32 cellular contexts compared by ENCODE assay signal in genomic region chr11:60864856-60865513, GRCh38. TPM values are rescaled to one million over a fixed set of nuclear protein-coding genes. Genes with fewer than 3 reads are reported as not detected.
A peak's percentile ranks its signal among the peaks of the same experiment; 100 is the strongest.
DNase-seq lines count a peak whose midpoint lies in the region; ATAC-seq and TF ChIP-seq lines count a peak whose summit lies in the region.
"Had no signal": no experiment of that assay in that cellular context is flagged by ENCODE, and none has a peak within 500 bp of the region (broad histone marks: within the 10 kb centered on the region; RNA-seq: fewer than 3 reads in every experiment).

No MANE protein-coding gene starts in this region.

- ATAC-seq in activated CD4-positive, CD25-positive, alpha-beta regulatory T cell treated with anti-CD3 and anti-CD28 coated beads, Interleukin-2, amount 50 U/mL, for 24 hours: no peak
- ATAC-seq in foreskin keratinocyte (peak; percentile 40), GM18873 (IDR thresholded peaks at IDR 0.05; ENCODE audit: low FRiP score, unreplicated experiment) (no peak)
- ATAC-seq: mucosa of descending colon; PC-3; right cardiac atrium; stimulated activated effector memory CD8-positive, alpha-beta T cell treated with anti-CD3 and anti-CD28 coated beads, Interleukin-12 subunit alpha, Interleukin-12 subunit beta, amount 100 ng/mL, for 72 hours had no signal

- no peaks in the 10 kb centered on the region for H3K4me1 ChIP-seq in foreskin keratinocyte
- no peaks in the 10 kb centered on the region for H3K4me1 ChIP-seq in spleen

- no peaks in the 10 kb centered on the region for H3K36me3 Mint-ChIP-seq in T-helper 2 cell treated with Interferon-gamma antibody and Interleukin-4, amounts not matched to agents 5 μg/mL and 100 μg/mL, for 36 hours (ENCODE audit: low read depth)
- H3K36me3 Mint-ChIP-seq: CD4-positive, CD25-positive, alpha-beta regulatory T cell; stimulated activated effector memory CD8-positive, alpha-beta T cell treated with anti-CD3 and anti-CD28 coated beads, Interleukin-12 subunit alpha, Interleukin-12 subunit beta, amount 100 ng/mL, for 72 hours had no signal

- H3K27ac ChIP-seq in foreskin keratinocyte (no peak overlapping the region), spleen (no peak overlapping the region)
- H3K27ac ChIP-seq: 22Rv1, brain microvascular endothelial cell, epithelial cell of prostate, parathyroid adenoma had no signal

- DNase-seq in activated CD4-positive, CD25-positive, alpha-beta regulatory T cell treated with anti-CD3 and anti-CD28 coated beads, Interleukin-2, amount 50 U/mL, for 72 hours: peak; percentile 8
- DNase-seq in T-helper 2 cell treated with Interferon-gamma antibody and Interleukin-4, amounts not matched to agents 5 μg/mL and 100 μg/mL, for 36 hours (ENCODE audit: low spot score): no peak
- DNase-seq in foreskin keratinocyte (no peak), spleen (peak; percentile 28), NCI-H82 (lab: John Stamatoyannopoulos, UW) (no peak), NCI-H345 (lab: John Stamatoyannopoulos, UW) (no peak)
- DNase-seq: activated B cell treated with CpG ODN at 0.5 μM for 24 hours; activated CD4-positive, alpha-beta T cell treated with anti-CD3 and anti-CD28 coated beads, Interleukin-2, amount 50 U/mL, for 4 hours; activated naive CD4-positive, alpha-beta T cell treated with anti-CD3 and anti-CD28 coated beads for 36 hours; activated T-cell treated with anti-CD3 and anti-CD28 coated beads, Interleukin-2, amount 50 U/mL, for 4 hours; amniotic stem cell; brain microvascular endothelial cell; CD4-positive, CD25-positive, alpha-beta regulatory T cell; effector CD4-positive, alpha-beta T cell; HCEC 1CT; KG1; NCI-H510A treated with DMSO at 0.1 percent for 48 hours; NK-92 treated with Interleukin-12 subunit alpha and Interleukin-12 subunit beta, amount 100 ng/mL, for 24 hours; PC-3; Right ventricle myocardium superior; stimulated activated CD4-positive, alpha-beta T cell treated with anti-CD3 and anti-CD28 coated beads, Interleukin-12 subunit alpha, Interleukin-12 subunit beta, amount 100 ng/mL, for 4 hours; stimulated activated CD4-positive, alpha-beta T cell treated with anti-CD3 and anti-CD28 coated beads, Interleukin-4, amount 100 ng/mL, for 1 hour had no signal

- H3K4me3 Mint-ChIP-seq in T-helper 2 cell treated with Interferon-gamma antibody and Interleukin-4, amounts not matched to agents 5 μg/mL and 100 μg/mL, for 36 hours: peak overlapping the region; percentile 44
- H3K4me3 Mint-ChIP-seq: activated B cell treated with CpG ODN at 0.5 μM for 24 hours; activated naive CD4-positive, alpha-beta T cell treated with anti-CD3 and anti-CD28 coated beads for 36 hours; activated T-cell treated with anti-CD3 and anti-CD28 coated beads, Interleukin-2, amount 50 U/mL, for 4 hours; stimulated activated effector memory CD8-positive, alpha-beta T cell treated with anti-CD3 and anti-CD28 coated beads, Interleukin-12 subunit alpha, Interleukin-12 subunit beta, amount 100 ng/mL, for 72 hours had no signal

- 70 to 78% (median 74%) methylated on average over 7 of the region's 7 CpGs for WGBS in spleen, 5 donors

- no peaks in the 10 kb centered on the region for H3K9me3 Mint-ChIP-seq in T-helper 2 cell treated with Interferon-gamma antibody and Interleukin-4, amounts not matched to agents 5 μg/mL and 100 μg/mL, for 36 hours
- H3K9me3 Mint-ChIP-seq: activated B cell treated with CpG ODN at 0.5 μM for 24 hours; activated naive CD4-positive, alpha-beta T cell treated with anti-CD3 and anti-CD28 coated beads for 36 hours; activated T-cell treated with anti-CD3 and anti-CD28 coated beads, Interleukin-2, amount 50 U/mL, for 4 hours; stimulated activated effector memory CD8-positive, alpha-beta T cell treated with anti-CD3 and anti-CD28 coated beads, Interleukin-12 subunit alpha, Interleukin-12 subunit beta, amount 100 ng/mL, for 72 hours had no signal

- no peak overlapping the region for H3K4me3 ChIP-seq in spleen
- H3K4me3 ChIP-seq: mucosa of descending colon had no signal

- peaks cover 3% of the 10 kb centered on the region for H3K27me3 Mint-ChIP-seq in T-helper 2 cell treated with Interferon-gamma antibody and Interleukin-4, amounts not matched to agents 5 μg/mL and 100 μg/mL, for 36 hours (ENCODE audit: low read depth)
- H3K27me3 Mint-ChIP-seq: activated B cell treated with CpG ODN at 0.5 μM for 24 hours; CD4-positive, CD25-positive, alpha-beta regulatory T cell had no signal

- peaks cover 56% of the 10 kb centered on the region for H3K4me1 Mint-ChIP-seq in T-helper 2 cell treated with Interferon-gamma antibody and Interleukin-4, amounts not matched to agents 5 μg/mL and 100 μg/mL, for 36 hours (ENCODE audit: low read depth)
- H3K4me1 Mint-ChIP-seq: activated B cell treated with CpG ODN at 0.5 μM for 24 hours; CD4-positive, CD25-positive, alpha-beta regulatory T cell; stimulated activated effector memory CD8-positive, alpha-beta T cell treated with anti-CD3 and anti-CD28 coated beads, Interleukin-12 subunit alpha, Interleukin-12 subunit beta, amount 100 ng/mL, for 72 hours had no signal

- TF ChIP-seq CTCF in foreskin keratinocyte (conservative IDR thresholded peaks at IDR 0.05) (no peak), spleen (IDR thresholded peaks at IDR 0.05 in 8 of 11, conservative IDR thresholded peaks at IDR 0.05 in 3 of 11) (no peak)

- intact Hi-C loops in spleen (cut with DNase I; ENCODE audit: low total_unique reads): no loop called here

- H3K27me3 ChIP-seq in foreskin keratinocyte: peaks cover 17% of the 10 kb centered on the region
- peaks cover 0 to 11% (median 0%) of the 10 kb centered on the region in 7 donors for H3K27me3 ChIP-seq in spleen (replicated peaks in 1 of 7)
- H3K27me3 ChIP-seq: brain microvascular endothelial cell had no signal

- H3K27ac Mint-ChIP-seq in T-helper 2 cell treated with Interferon-gamma antibody and Interleukin-4, amounts not matched to agents 5 μg/mL and 100 μg/mL, for 36 hours: peak overlapping the region; percentile 78
- H3K27ac Mint-ChIP-seq: activated B cell treated with CpG ODN at 0.5 μM for 24 hours; activated naive CD4-positive, alpha-beta T cell treated with anti-CD3 and anti-CD28 coated beads for 36 hours; stimulated activated effector memory CD8-positive, alpha-beta T cell treated with anti-CD3 and anti-CD28 coated beads, Interleukin-12 subunit alpha, Interleukin-12 subunit beta, amount 100 ng/mL, for 72 hours had no signal

- no peaks in the 10 kb centered on the region for H3K36me3 ChIP-seq in spleen
- H3K36me3 ChIP-seq: brain microvascular endothelial cell had no signal

- no peaks in the 10 kb centered on the region for H3K9me3 ChIP-seq in spleen
- H3K9me3 ChIP-seq: mucosa of descending colon had no signal

- TF ChIP-seq POLR2A in spleen (IDR thresholded peaks at IDR 0.05): no peak

RNA-seq across cellular contexts. Expression of gene ZP1, which starts 2.4 kb away (rescaled TPM):
- total RNA-seq in foreskin keratinocyte (not detected in 2 replicates), spleen (not detected)
- polyA plus RNA-seq in foreskin keratinocyte (not detected in 2 replicates), spleen (under 1 TPM in 2 of 3 donors, not detected in 1; 0.05 to 0.07 TPM)
- total RNA-seq: activated B cell treated with CpG ODN at 0.5 μM for 24 hours; activated naive CD4-positive, alpha-beta T cell treated with anti-CD3 and anti-CD28 coated beads for 36 hours; activated T-cell treated with anti-CD3 and anti-CD28 coated beads, Interleukin-2, amount 50 U/mL, for 4 hours; CD4-positive, CD25-positive, alpha-beta regulatory T cell; PC-3; right cardiac atrium; Right ventricle myocardium superior had no signal
- polyA plus RNA-seq: CD4-positive, CD25-positive, alpha-beta regulatory T cell; keratinocyte had no signal

RNA-seq across cellular contexts. Expression of gene PTGDR2, which starts 9.2 kb away (rescaled TPM):
- not detected in 2 replicates for total RNA-seq in foreskin keratinocyte
- 0.02 and 0.03 TPM in 2 replicates for polyA plus RNA-seq in foreskin keratinocyte
- 1 to 10 TPM in 1 of 7 donors, under 1 TPM in 5, not detected in 1; 0.16 to 1.1 (median 0.48) TPM for total RNA-seq in spleen
- under 1 TPM; 0.10 to 0.22 (median 0.14) TPM for polyA plus RNA-seq in spleen
- total RNA-seq: activated B cell treated with CpG ODN at 0.5 μM for 24 hours, HT1080, PC-3 had no signal
- polyA plus RNA-seq: keratinocyte had no signal

RNA-seq across cellular contexts. Expression of gene CCDC86, which starts 23.1 kb away (rescaled TPM):
- total RNA-seq in foreskin keratinocyte: 28.4 and 42.4 TPM in 2 replicates
- 63.5 and 82.0 TPM in 2 replicates for polyA plus RNA-seq in foreskin keratinocyte
- total RNA-seq in spleen: 10 to 100 TPM in 6 of 7 donors, 1 to 10 TPM in 1; 8.3 to 21.6 (median 11.3) TPM
- 10 to 100 TPM in 2 of 3 donors, 1 to 10 TPM in 1; 7.6 to 15.4 (median 13.3) TPM for polyA plus RNA-seq in spleen

RNA-seq across cellular contexts. Expression of gene PRPF19, which starts 41.4 kb away (rescaled TPM):
- 70.3 and 88.3 TPM in 2 replicates for total RNA-seq in foreskin keratinocyte
- polyA plus RNA-seq in foreskin keratinocyte: 133 and 152 TPM in 2 replicates
- total RNA-seq in spleen: 10 to 100 TPM; 58.7 to 81.1 (median 73.4) TPM
- polyA plus RNA-seq in spleen: 10 to 100 TPM; 65.2 to 76.7 (median 66.4) TPM

RNA-seq across cellular contexts. Expression of gene TMEM109, which starts 49.0 kb away (rescaled TPM):
- total RNA-seq in foreskin keratinocyte (61.9 and 67.3 TPM in 2 replicates), spleen (100 to 1,000 TPM in 6 of 7 donors, 10 to 100 TPM in 1; 82.1 to 125 (median 109) TPM)
- polyA plus RNA-seq in foreskin keratinocyte (71.2 and 75.8 TPM in 2 replicates), spleen (10 to 100 TPM; 53.6 to 84.7 (median 84.5) TPM)

Comparison
In these comparisons a context has a peak if more than half of its experiments do, and no peak if none do; other contexts are left out.
1. DNase-seq: peak in activated CD4-positive, CD25-positive, alpha-beta regulatory T cell treated with anti-CD3 and anti-CD28 coated beads, Interleukin-2, amount 50 U/mL, for 72 hours (single experiment) and spleen (single experiment); none in T-helper 2 cell treated with Interferon-gamma antibody and Interleukin-4, amounts not matched to agents 5 μg/mL and 100 μg/mL, for 36 hours (single experiment), foreskin keratinocyte (0 of 2), NCI-H82 (single experiment) and NCI-H345 (single experiment).